ENCODE assay signal across 18 cellular contexts in genomic region chr9:81989700-81990099, GRCh38. TPM values are rescaled to one million over a fixed set of nuclear protein-coding genes. Genes with fewer than 3 reads are reported as not detected.
DNase-seq lines count a peak whose midpoint lies in the region; ATAC-seq lines count a peak whose summit lies in the region.
"Had no signal": no experiment of that assay in that cellular context is flagged by ENCODE, and none has a peak within 500 bp of the region (broad histone marks: within the 10 kb centered on the region; RNA-seq: fewer than 3 reads in every experiment).

No MANE protein-coding gene starts in this region.

- DNase-seq in renal cortical epithelial cell (ENCODE audit: low read depth) (peak; percentile 15), DMS79 (lab: John Stamatoyannopoulos, UW) (no peak)
- DNase-seq: Caco-2; CD4-positive, CD25-positive, alpha-beta regulatory T cell; CD8-positive, alpha-beta T cell; DMS79 treated with DMSO at 0.1 percent for 48 hours; GF-D8; H9 had no signal

- peak; percentile 48 for ATAC-seq in GM18511 (IDR thresholded peaks at IDR 0.05; ENCODE audit: unreplicated experiment)
- ATAC-seq in HG02870 (IDR thresholded peaks at IDR 0.05; ENCODE audit: unreplicated experiment) = peak; percentile 76
- ATAC-seq in HG03108 (IDR thresholded peaks at IDR 0.05; ENCODE audit: unreplicated experiment) = no peak
- ATAC-seq in GM18520 (IDR thresholded peaks at IDR 0.05; ENCODE audit: unreplicated experiment) = no peak
- ATAC-seq: CD8-positive, alpha-beta T cell; GM23338; HCT116 had no signal

RNA-seq across cellular contexts. Expression of gene SPATA31D1, which starts 1.1 kb away (rescaled TPM):
- not detected in 2 replicates for total RNA-seq in renal cortical epithelial cell
- total RNA-seq: B cell; Caco-2; CD4-positive, CD25-positive, alpha-beta regulatory T cell; CD8-positive, alpha-beta T cell; G401; GM23338; H4; H9 had no signal

RNA-seq across cellular contexts. Expression of gene SPATA31D3, which starts 46.4 kb away (rescaled TPM):
- not detected in 2 replicates for total RNA-seq in renal cortical epithelial cell
- total RNA-seq: B cell; Caco-2; CD4-positive, CD25-positive, alpha-beta regulatory T cell; CD8-positive, alpha-beta T cell; Daoy; G401; GM23338; H4; H9 had no signal

Comparison
In these comparisons a context has a peak if more than half of its experiments do, and no peak if none do; other contexts are left out.
1. ATAC-seq: peak in GM18511 (single experiment) and HG02870 (single experiment); none in HG03108 (single experiment) and GM18520 (single experiment).